ENCODE assay signal across 7 cellular contexts in genomic region chr19:2543072-2543462, GRCh38.
DNase-seq lines count a peak whose midpoint lies in the region; ATAC-seq and TF ChIP-seq lines count a peak whose summit lies in the region.
"Not testable (repeated sequence)": the region's sequence is repeated elsewhere in the genome, so short reads cannot be mapped to it uniquely, and the experiment has no call there.

No MANE protein-coding gene starts in this region.

- POLR2A ChIA-PET in HEK293T (lab: Yijun Ruan, JAX): interaction anchor here (1.0 to 5.5 kb wide), 7 partner anchors 10 to 66 kb away, joined by 3 to 122 read pairs (median 6); partner anchors contain the start of gene GADD45B

- H3K4me3 ChIP-seq in SJSA1; duodenal mucosa (ENCODE audit: low read depth in 1 of 2, low read length in 2 of 2); iPS-15b (ENCODE audit: low read depth, low read length): not testable (repeated sequence)
- peak overlapping the region in 3 of 8 donors; percentile 20 to 57 (median 21) for H3K4me3 ChIP-seq in spleen

- peak overlapping the region; percentile 99 for H3K27ac ChIP-seq in SJSA1
- H3K27ac ChIP-seq in duodenal mucosa (ENCODE audit: low read depth, low read length): peak overlapping the region; percentile 79
- H3K27ac ChIP-seq in spleen: peak overlapping the region; percentile 69 to 86 (median 78)

- peaks cover 15 to 30% of the 10 kb centered on the region in 2 donors for H3K4me1 Mint-ChIP-seq in natural killer cell

- H3K9ac ChIP-seq in duodenal mucosa (ENCODE audit: low read depth in 1 of 2, low read length in 2 of 2): peak overlapping the region; percentile 4 to 23
- H3K9ac ChIP-seq in iPS-15b (ENCODE audit: low read depth, low read length): peak overlapping the region; percentile 24

- CTCF ChIA-PET in HEK293T (lab: Yijun Ruan, JAX): interaction anchor here (0.6 to 1.2 kb wide), 3 partner anchors 36 to 470 kb away, joined by 3 to 5 read pairs (median 5); no protein-coding TSS in a partner anchor

- H3K9me3 ChIP-seq in SJSA1 (replicated peaks); duodenal mucosa (ENCODE audit: control insufficient read depth in 1 of 2, low read length in 2 of 2); iPS-15b (ENCODE audit: control insufficient read depth, insufficient read depth, low read length); spleen: not testable (repeated sequence)

- not testable (repeated sequence) for H3K9me3 Mint-ChIP-seq in activated naive CD4-positive, alpha-beta T cell treated with anti-CD3 and anti-CD28 coated beads, Interleukin-2, amount 50 U/mL, for 72 hours; natural killer cell

- H3K27me3 ChIP-seq in SJSA1 (replicated peaks); duodenal mucosa (ENCODE audit: control insufficient read depth in 1 of 2, insufficient read depth in 2 of 2, low read length in 2 of 2); iPS-15b (ENCODE audit: control insufficient read depth, insufficient read depth, low read length); spleen (replicated peaks in 1 of 7): not testable (repeated sequence)

- not testable (repeated sequence) for H3K27me3 Mint-ChIP-seq in natural killer cell (ENCODE audit: low read depth in 2 of 2)

- ATAC-seq in activated naive CD4-positive, alpha-beta T cell treated with anti-CD3 and anti-CD28 coated beads, Interleukin-2, amount 50 U/mL, for 72 hours: peak in 1 of 2 donors; percentile 11
- not testable (repeated sequence) for ATAC-seq in natural killer cell

- WGBS in spleen, 5 donors: 25 to 79% (median 36%) methylated on average over 4 of the region's 4 CpGs

- peak overlapping the region; percentile 72 for H3K4me3 Mint-ChIP-seq in natural killer cell

- intact Hi-C loops in natural killer cell (cut with micrococcal nuclease); spleen (cut with DNase I; ENCODE audit: low total_unique reads): not testable (repeated sequence)

- not testable (repeated sequence) for DNase-seq in HEK293T (ENCODE audit: extremely low spot score); SJSA1 (ENCODE audit: low read depth in 1 of 2, low spot score in 2 of 2); activated naive CD4-positive, alpha-beta T cell treated with anti-CD3 and anti-CD28 coated beads, Interleukin-2, amount 50 U/mL, for 72 hours (ENCODE audit: low spot score in 2 of 2); natural killer cell; spleen

- H3K27ac Mint-ChIP-seq in activated naive CD4-positive, alpha-beta T cell treated with anti-CD3 and anti-CD28 coated beads, Interleukin-2, amount 50 U/mL, for 72 hours: peak overlapping the region; percentile 64 to 77
- H3K27ac Mint-ChIP-seq in natural killer cell: peak overlapping the region; percentile 38 to 88

- not testable (repeated sequence) for TF ChIP-seq POLR2A in spleen (IDR thresholded peaks at IDR 0.05)

- not testable (repeated sequence) for TF ChIP-seq CTCF in natural killer cell (IDR thresholded peaks at IDR 0.05); spleen (IDR thresholded peaks at IDR 0.05 in 8 of 11, conservative IDR thresholded peaks at IDR 0.05 in 3 of 11)

- H3K36me3 ChIP-seq in SJSA1; duodenal mucosa (ENCODE audit: control insufficient read depth in 1 of 2, insufficient read depth in 2 of 2, low read length in 2 of 2); iPS-15b (ENCODE audit: control insufficient read depth, insufficient read depth, low read length); spleen: not testable (repeated sequence)

- H3K4me1 ChIP-seq in SJSA1 (replicated peaks): peaks cover 85% of the 10 kb centered on the region
- H3K4me1 ChIP-seq in duodenal mucosa (ENCODE audit: control insufficient read depth in 1 of 2, insufficient read depth in 2 of 2, low read length in 2 of 2): peaks cover 14 to 24% of the 10 kb centered on the region in 2 donors
- not testable (repeated sequence) for H3K4me1 ChIP-seq in iPS-15b (ENCODE audit: control insufficient read depth, insufficient read depth, low read length)
- peaks cover 40 to 86% (median 67%) of the 10 kb centered on the region in 6 donors for H3K4me1 ChIP-seq in spleen

- not testable (repeated sequence) for H3K36me3 Mint-ChIP-seq in activated naive CD4-positive, alpha-beta T cell treated with anti-CD3 and anti-CD28 coated beads, Interleukin-2, amount 50 U/mL, for 72 hours; natural killer cell

TF ChIP-seq in HEK293T, 16 proteins besides CTCF, POLR2A, EP300 and RAD21:
- TF ChIP-seq ZNF384 (IDR thresholded peaks at IDR 0.05): peak; percentile 64; the same call in 1 of the 2 replicates
